Comparison of ENCODE assay signal across 8 cellular contexts in the genomic region with DNA sequence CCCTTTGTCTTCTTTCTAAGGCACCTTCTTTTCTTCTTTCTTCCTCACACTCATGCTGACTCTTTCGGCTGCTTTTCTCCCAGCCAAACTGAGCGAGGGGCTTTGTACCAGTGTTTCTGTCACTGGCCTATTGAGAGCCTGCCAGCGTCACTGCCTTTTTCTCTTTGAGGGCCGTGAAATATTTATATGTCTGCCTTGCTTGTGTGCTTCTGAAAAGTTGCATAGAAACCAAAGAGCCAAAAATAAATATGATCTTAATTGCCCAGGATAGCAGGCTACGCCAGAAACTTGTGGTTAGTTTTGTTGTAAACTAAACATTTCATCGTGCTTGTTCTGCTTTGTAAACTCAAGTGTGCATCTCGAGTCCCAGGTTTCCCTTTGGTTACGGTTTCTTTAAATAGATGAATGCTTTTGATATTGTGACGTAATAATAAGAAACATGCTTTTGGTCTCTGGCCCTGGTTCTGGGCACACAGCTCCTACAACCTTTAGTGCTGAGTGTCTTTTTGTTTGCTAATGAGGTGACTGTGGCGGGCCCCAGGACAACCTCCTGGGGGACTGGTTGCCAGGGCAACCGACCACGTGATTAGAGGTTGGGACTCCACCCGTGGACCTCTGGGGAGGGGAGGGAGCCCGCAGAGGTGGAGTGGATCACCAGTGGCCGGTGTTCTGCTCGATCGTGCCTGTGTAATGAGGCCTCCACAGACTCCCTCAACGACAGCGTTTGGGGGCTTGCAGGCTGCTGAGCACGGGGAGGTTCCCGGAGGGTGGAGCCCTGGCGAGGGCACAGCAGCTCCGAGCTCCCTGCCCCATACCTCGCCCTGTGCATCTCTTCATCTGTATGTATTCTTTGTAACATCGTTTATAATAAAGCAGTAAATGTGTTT.
A peak's percentile ranks its signal among the peaks of the same experiment; 100 is the strongest.
DNase-seq lines count a peak whose midpoint lies in the region; ATAC-seq and TF ChIP-seq lines count a peak whose summit lies in the region.

No MANE protein-coding gene starts in this region.

- peaks cover 74% of the 10 kb centered on the region for H3K36me3 Mint-ChIP-seq in dendritic cell treated with granulocyte-macrophage colony-stimulating factor and Interleukin-4, amounts not matched to agents 40 ng/mL and 50 ng/mL, for 4 days (ENCODE audit: low read depth)

- TF ChIP-seq CTCF in DOHH2 (IDR thresholded peaks at IDR 0.05; ENCODE audit: low read depth, low read length, poor library complexity, severe bottlenecking): no peak
- no peak for TF ChIP-seq CTCF in OCI-LY3 (IDR thresholded peaks at IDR 0.05; ENCODE audit: low read depth, low read length)

- H3K27ac ChIP-seq in DOHH2 (ENCODE audit: low read depth, low read length): peak overlapping the region; percentile 85
- no peak overlapping the region for H3K27ac ChIP-seq in OCI-LY3 (ENCODE audit: low read length)
- H3K27ac ChIP-seq in mucosa of rectum (ENCODE audit: low read depth in 2 of 2, low read length in 2 of 2): peak overlapping the region; percentile 73 to 86

- H3K9ac ChIP-seq in OCI-LY3 (ENCODE audit: low read length) (peak overlapping the region; percentile 34; the same call in 1 of the 2 replicates), mucosa of rectum (ENCODE audit: low read depth in 1 of 2, low read length in 2 of 2) (peak overlapping the region; percentile 56 to 58)

- H3K36me3 ChIP-seq in DOHH2 (ENCODE audit: control insufficient read depth, low read length) (peaks cover 95% of the 10 kb centered on the region), OCI-LY3 (replicated peaks; ENCODE audit: low read depth, low read length) (peaks cover 39% of the 10 kb centered on the region), mucosa of rectum (ENCODE audit: control insufficient read depth in 2 of 2, insufficient read depth in 2 of 2, low read length in 2 of 2) (peaks cover 19 to 31% of the 10 kb centered on the region in 2 donors)

- H3K9me2 ChIP-seq in DOHH2 (replicated peaks; ENCODE audit: control insufficient read depth, low read length): no peaks in the 10 kb centered on the region

- H3K79me2 ChIP-seq in DOHH2 (ENCODE audit: control insufficient read depth, low read length) (peaks cover 88% of the 10 kb centered on the region), OCI-LY3 (ENCODE audit: low read length) (no peaks in the 10 kb centered on the region)

- H3F3A ChIP-seq in DOHH2 (ENCODE audit: control insufficient read depth, insufficient read depth): peaks cover 34% of the 10 kb centered on the region

- H3K27me3 Mint-ChIP-seq in dendritic cell treated with granulocyte-macrophage colony-stimulating factor and Interleukin-4, amounts not matched to agents 40 ng/mL and 50 ng/mL, for 4 days: no peaks in the 10 kb centered on the region

- DNase-seq in GM03348 (ENCODE audit: low spot score) (no peak), DMS114 treated with DMSO at 0.1 percent for 48 hours (lab: John Stamatoyannopoulos, UW; ENCODE audit: unreplicated experiment) (no peak)

- peak overlapping the region; percentile 81 for H3K4me3 ChIP-seq in DOHH2 (ENCODE audit: low read length)
- H3K4me3 ChIP-seq in OCI-LY3 (ENCODE audit: low read length): peak overlapping the region; percentile 69
- peak overlapping the region; percentile 25 to 50 for H3K4me3 ChIP-seq in mucosa of rectum (ENCODE audit: low read length in 2 of 2)

- peaks cover 46% of the 10 kb centered on the region for H3K4me1 Mint-ChIP-seq in dendritic cell treated with granulocyte-macrophage colony-stimulating factor and Interleukin-4, amounts not matched to agents 40 ng/mL and 50 ng/mL, for 4 days (ENCODE audit: low read depth)

- no peak overlapping the region for H2AFZ ChIP-seq in OCI-LY3 (ENCODE audit: low read depth, low read length)

- H3K4me2 ChIP-seq in DOHH2 (ENCODE audit: low read length) (peak overlapping the region; percentile 95), OCI-LY3 (ENCODE audit: low read length) (peak overlapping the region; percentile 89)

- H3K9me3 ChIP-seq in DOHH2 (ENCODE audit: control insufficient read depth, insufficient read depth, low read length): no peaks in the 10 kb centered on the region
- H3K9me3 ChIP-seq in OCI-LY3 (ENCODE audit: insufficient read depth, low read length): no peaks in the 10 kb centered on the region
- no peaks in the 10 kb centered on the region for H3K9me3 ChIP-seq in mucosa of rectum (ENCODE audit: control insufficient read depth in 2 of 2, low read length in 2 of 2)

- H3K4me1 ChIP-seq in DOHH2 (ENCODE audit: control insufficient read depth, low read length) (peaks cover 84% of the 10 kb centered on the region), OCI-LY3 (ENCODE audit: low read length) (peaks cover 43% of the 10 kb centered on the region), mucosa of rectum (ENCODE audit: control insufficient read depth in 2 of 2, insufficient read depth in 2 of 2, low read length in 2 of 2) (peaks cover 49 to 53% of the 10 kb centered on the region in 2 donors)

- peak overlapping the region; percentile 40 for H3K27ac Mint-ChIP-seq in dendritic cell treated with granulocyte-macrophage colony-stimulating factor and Interleukin-4, amounts not matched to agents 40 ng/mL and 50 ng/mL, for 4 days

- H3K27me3 ChIP-seq in DOHH2 (ENCODE audit: control insufficient read depth, low read length) (no peaks in the 10 kb centered on the region), OCI-LY3 (ENCODE audit: low read depth, low read length) (no peaks in the 10 kb centered on the region), mucosa of rectum (ENCODE audit: control insufficient read depth in 2 of 2, insufficient read depth in 2 of 2, low read length in 2 of 2) (no peaks in the 10 kb centered on the region)

- intact Hi-C loops in dendritic cell treated with granulocyte-macrophage colony-stimulating factor and Interleukin-4, amounts not matched to agents 40 ng/mL and 50 ng/mL, for 4 days (cut with micrococcal nuclease): no loop called here

- H3K4me3 Mint-ChIP-seq in dendritic cell treated with granulocyte-macrophage colony-stimulating factor and Interleukin-4, amounts not matched to agents 40 ng/mL and 50 ng/mL, for 4 days: no peak overlapping the region

- H4K20me1 ChIP-seq in DOHH2 (ENCODE audit: control insufficient read depth, insufficient read depth, low read depth, low read length): no peaks in the 10 kb centered on the region
- H4K20me1 ChIP-seq in OCI-LY3 (ENCODE audit: insufficient read depth, low read length): no peaks in the 10 kb centered on the region

- ATAC-seq in GM19438 (IDR thresholded peaks at IDR 0.05; ENCODE audit: low read depth, unreplicated experiment) (peak; percentile 59), HG03442 (IDR thresholded peaks at IDR 0.05; ENCODE audit: unreplicated experiment) (peak; percentile 70)

- no peaks in the 10 kb centered on the region for H3K9me3 Mint-ChIP-seq in dendritic cell treated with granulocyte-macrophage colony-stimulating factor and Interleukin-4, amounts not matched to agents 40 ng/mL and 50 ng/mL, for 4 days
